10 cellular contexts compared by ENCODE assay signal in the genomic region with DNA sequence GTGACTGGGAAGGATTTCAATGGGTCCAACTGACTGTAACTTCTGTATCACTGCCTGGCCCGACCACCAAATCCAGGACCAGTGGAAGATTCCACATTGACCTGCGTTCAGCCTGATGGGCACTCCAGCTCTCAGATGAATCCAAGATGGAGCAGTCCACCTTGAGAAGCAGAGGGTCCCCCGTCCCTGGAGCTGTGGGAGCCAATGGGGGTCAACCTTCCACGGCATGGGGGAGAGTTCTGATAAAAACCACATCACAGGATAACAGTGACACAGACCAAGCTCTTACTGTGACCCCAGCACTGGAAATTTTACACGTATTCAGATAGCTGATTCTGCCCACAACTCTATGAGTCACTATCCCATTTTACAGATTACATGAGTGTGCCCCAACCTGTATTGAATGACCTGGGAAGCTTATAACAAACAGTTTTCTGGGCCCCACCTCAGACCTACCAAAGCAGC. TPM values are rescaled to one million over a fixed set of nuclear protein-coding genes. Genes with fewer than 3 reads are reported as not detected.
DNase-seq lines count a peak whose midpoint lies in the region; ATAC-seq, FAIRE-seq and TF ChIP-seq lines count a peak whose summit lies in the region.
"Had no signal": no experiment of that assay in that cellular context is flagged by ENCODE, and none has a peak within 500 bp of the region (broad histone marks: within the 10 kb centered on the region; RNA-seq: fewer than 3 reads in every experiment).

No MANE protein-coding gene starts in this region.

- no peak for ATAC-seq in heart left ventricle
- no peak for ATAC-seq in Right ventricle myocardium inferior
- no peak for ATAC-seq in GM21825 (IDR thresholded peaks at IDR 0.05; ENCODE audit: unreplicated experiment)

- TF ChIP-seq POLR2A in heart left ventricle (IDR thresholded peaks at IDR 0.05) = no peak

- H3K4me2 ChIP-seq in neuronal stem cell (ENCODE audit: insufficient read depth, low read length, poor library complexity, severe bottlenecking) = no peak overlapping the region

- no peak overlapping the region for H4K91ac ChIP-seq in neuronal stem cell (ENCODE audit: low read depth, low read length, poor library complexity)

- intact Hi-C loops in heart left ventricle (cut with DNase I) = no loop called here
- intact Hi-C loops in Right ventricle myocardium inferior (cut with DNase I) = no loop called here

- H2AK5ac ChIP-seq in neuronal stem cell (ENCODE audit: low read depth, low read length) = no peak overlapping the region

- H3K9ac ChIP-seq in neuronal stem cell (ENCODE audit: low read depth, low read length, poor library complexity) = no peak overlapping the region

- H3K79me1 ChIP-seq in neuronal stem cell (ENCODE audit: low read depth, low read length) = no peaks in the 10 kb centered on the region

- H2BK12ac ChIP-seq in neuronal stem cell (ENCODE audit: low read length) = no peak overlapping the region

- FAIRE-seq in bronchial epithelial cell (lab: Jason Lieb, UNC) (no peak), urothelium cell line (lab: Jason Lieb, UNC) (peak; percentile 13)

- DNase-seq in heart left ventricle (peak in 1 of 5 donors; percentile 6), Right ventricle myocardium inferior (ENCODE audit: missing footprints) (no peak), bronchial epithelial cell (ENCODE audit: low read depth) (peak; percentile 57), neuronal stem cell (ENCODE audit: low spot score) (no peak), urothelium cell line (ENCODE audit: low spot score) (peak; percentile 48), medulla oblongata (ENCODE audit: extremely low spot score) (no peak), foreskin melanocyte (no peak)
- DNase-seq: NCI-H1048; NK-92 treated with Interleukin-12 subunit alpha and Interleukin-12 subunit beta, amount 100 ng/mL, for 24 hours had no signal

- no peak overlapping the region for H3K4ac ChIP-seq in neuronal stem cell (ENCODE audit: low read length)

- no peaks in the 10 kb centered on the region for H3K9me3 ChIP-seq in heart left ventricle
- no peaks in the 10 kb centered on the region for H3K9me3 ChIP-seq in neuronal stem cell (replicated peaks in 1 of 2; ENCODE audit: control insufficient read depth in 2 of 2, insufficient read depth in 1 of 2, low read depth in 1 of 2, low read length in 2 of 2)

- H3K23ac ChIP-seq in neuronal stem cell (ENCODE audit: low read depth, low read length, poor library complexity) = no peak overlapping the region

- WGBS in heart left ventricle, 4 donors = 82 to 84% (median 83%) methylated on average over 3 to 5 of the region's 5 CpGs
- WGBS in neuronal stem cell (ENCODE audit: extremely low coverage in 2 of 2, insufficient read length in 2 of 2, insufficient replicate concordance in 1 of 2), 2 donors = no CpG with 5 or more reads among the region's 5 CpGs

- H3K27ac ChIP-seq in heart left ventricle (peak overlapping the region in 11 of 12 donors; percentile 62 to 94 (median 90)), neuronal stem cell (replicated peaks; ENCODE audit: low read length) (no peak overlapping the region)

- H3K36me3 ChIP-seq in heart left ventricle (peaks cover 0 to 49% (median 35%) of the 10 kb centered on the region in 9 donors), bronchial epithelial cell (ENCODE audit: control insufficient read depth, insufficient read depth, low read length) (peaks cover 3% of the 10 kb centered on the region), neuronal stem cell (replicated peaks in 1 of 2; ENCODE audit: control insufficient read depth in 2 of 2, insufficient read depth in 2 of 2, low read length in 2 of 2) (no peaks in the 10 kb centered on the region)

- TF ChIP-seq CTCF in heart left ventricle (IDR thresholded peaks at IDR 0.05) (no peak), bronchial epithelial cell (IDR thresholded peaks at IDR 0.05; ENCODE audit: insufficient read depth, low read length, severe bottlenecking) (no peak)

- H2BK15ac ChIP-seq in neuronal stem cell (ENCODE audit: low read length) = no peak overlapping the region

- no peaks in the 10 kb centered on the region for H3K27me3 ChIP-seq in heart left ventricle
- H3K27me3 ChIP-seq in bronchial epithelial cell (ENCODE audit: control insufficient read depth, insufficient read depth, low read length) = peaks cover 2% of the 10 kb centered on the region
- H3K27me3 ChIP-seq in neuronal stem cell (ENCODE audit: control insufficient read depth in 3 of 3, insufficient read depth in 3 of 3, low read depth in 1 of 3, low read length in 3 of 3) = no peaks in the 10 kb centered on the region

- no peak overlapping the region for H2BK120ac ChIP-seq in neuronal stem cell (ENCODE audit: low read depth, low read length)

- H3K18ac ChIP-seq in neuronal stem cell (ENCODE audit: low read length) = peak overlapping the region; percentile 48

- no peak overlapping the region for H3K4me3 ChIP-seq in heart left ventricle
- H3K4me3 ChIP-seq in bronchial epithelial cell (ENCODE audit: low read depth, low read length) = no peak overlapping the region
- no peak overlapping the region for H3K4me3 ChIP-seq in neuronal stem cell (ENCODE audit: low read length in 2 of 2)

- peaks cover 28 to 93% (median 79%) of the 10 kb centered on the region in 12 donors for H3K4me1 ChIP-seq in heart left ventricle
- peaks cover 0 to 14% of the 10 kb centered on the region in 2 donors for H3K4me1 ChIP-seq in neuronal stem cell (ENCODE audit: control insufficient read depth in 2 of 2, insufficient read depth in 1 of 2, low read depth in 1 of 2, low read length in 2 of 2)

- no peak overlapping the region for H2AFZ ChIP-seq in neuronal stem cell (ENCODE audit: low read length)

- H2BK5ac ChIP-seq in neuronal stem cell (ENCODE audit: low read length) = no peak overlapping the region

- no peak overlapping the region for H3K14ac ChIP-seq in neuronal stem cell (ENCODE audit: low read length)

- no peak overlapping the region for H4K8ac ChIP-seq in neuronal stem cell (ENCODE audit: low read depth, low read length)

RNA-seq across cellular contexts. Expression of gene ZCCHC24, which starts 11.2 kb away (rescaled TPM):
- 100 to 1,000 TPM in 1 of 9 donors, 10 to 100 TPM in 8; 44.8 to 122 (median 51.9) TPM for total RNA-seq in heart left ventricle
- polyA plus RNA-seq in heart left ventricle = 10 to 100 TPM; 18.7 to 40.7 TPM
- total RNA-seq in Right ventricle myocardium inferior = 60.1 TPM
- total RNA-seq in bronchial epithelial cell = 0.53 and 0.90 TPM in 2 replicates
- polyA plus RNA-seq in neuronal stem cell (2013, experiment 1 of 2) = 10.6 TPM
- 10.3 TPM for polyA plus RNA-seq in neuronal stem cell (2013, experiment 2 of 2)

Comparison
In these comparisons a context has a peak if more than half of its experiments do, and no peak if none do; other contexts are left out.
1. DNase-seq: peak in bronchial epithelial cell (single experiment) and urothelium cell line (single experiment); none in Right ventricle myocardium inferior (single experiment), neuronal stem cell (single experiment), medulla oblongata (single experiment) and foreskin melanocyte (single experiment).
2. RNA of gene ZCCHC24, which starts 11.2 kb away (total RNA-seq): 60.1 TPM in Right ventricle myocardium inferior (single experiment) and 44.8 to 122 TPM in heart left ventricle; 0.53 to 0.90 TPM in bronchial epithelial cell; every median in the first group is over 10 times any median in the second.